In the genomic region with DNA sequence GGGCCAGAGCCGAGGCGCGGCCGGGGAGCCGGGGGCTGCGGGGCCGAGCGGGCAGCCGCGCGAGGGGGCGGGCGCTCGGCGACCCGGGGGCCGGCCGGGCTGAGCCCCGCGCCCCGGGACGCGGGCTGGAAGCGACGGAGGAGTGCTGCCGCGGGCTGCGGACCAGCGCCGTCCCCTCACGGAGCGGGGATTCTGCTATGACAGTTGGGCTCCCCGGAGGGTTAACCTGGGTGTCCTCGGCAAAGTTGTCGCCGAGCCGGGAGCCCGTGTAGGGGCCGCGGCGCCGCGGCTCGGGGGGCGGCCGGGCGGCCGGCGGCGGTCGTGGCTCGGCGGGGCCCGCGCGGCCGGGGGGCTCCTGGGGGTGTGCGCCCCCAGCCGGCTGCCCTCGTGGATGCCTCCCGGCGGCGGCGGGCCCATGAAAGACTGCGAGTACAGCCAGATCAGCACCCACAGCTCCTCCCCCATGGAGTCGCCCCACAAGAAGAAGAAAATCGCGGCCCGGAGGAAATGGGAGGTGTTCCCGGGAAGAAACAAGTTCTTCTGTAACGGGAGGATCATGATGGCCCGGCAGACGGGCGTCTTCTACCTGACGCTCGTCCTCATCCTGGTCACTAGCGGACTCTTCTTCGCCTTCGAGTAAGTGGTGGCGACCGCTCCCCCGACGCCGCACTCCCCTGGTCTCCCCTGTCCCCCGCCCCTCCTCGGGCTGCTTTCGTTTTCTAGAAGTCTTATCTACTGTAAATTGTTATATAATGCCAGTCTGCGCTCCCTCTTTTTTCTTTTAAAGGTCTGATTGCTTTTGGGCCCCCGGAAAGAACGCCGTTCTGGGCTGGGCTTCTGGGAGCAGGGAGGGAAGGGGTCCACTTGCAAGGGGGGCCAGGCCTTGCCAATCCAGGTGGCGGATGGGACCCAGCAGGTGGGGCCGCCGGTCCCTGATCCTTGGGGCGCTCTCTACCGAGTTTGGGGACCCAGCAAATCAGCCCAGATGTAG, we compare ENCODE assay signal across 8 cellular contexts. TPM values are rescaled to one million over a fixed set of nuclear protein-coding genes. Genes with fewer than 3 reads are reported as not detected.
DNase-seq lines count a peak whose midpoint lies in the region; ATAC-seq and TF ChIP-seq lines count a peak whose summit lies in the region.

No MANE protein-coding gene starts in this region.

- H3K36me3 Mint-ChIP-seq in CD4-positive, CD25-positive, alpha-beta regulatory T cell = no peaks in the 10 kb centered on the region

- peaks cover 10% of the 10 kb centered on the region for H3K27me3 Mint-ChIP-seq in CD4-positive, CD25-positive, alpha-beta regulatory T cell

- peak in 1 of 2 donors; percentile 11 for ATAC-seq in CD4-positive, CD25-positive, alpha-beta regulatory T cell (ENCODE audit: low read depth in 2 of 2)
- ATAC-seq in GM19438 (IDR thresholded peaks at IDR 0.05; ENCODE audit: low read depth, unreplicated experiment) = peak; percentile 13

- H3K79me2 ChIP-seq in hepatocyte = peaks cover 36% of the 10 kb centered on the region

- H3K9me3 ChIP-seq in CD4-positive, CD25-positive, alpha-beta regulatory T cell (ENCODE audit: control insufficient read depth in 2 of 2, low read length in 2 of 2) = no peaks in the 10 kb centered on the region
- no peaks in the 10 kb centered on the region for H3K9me3 ChIP-seq in ascending aorta
- no peaks in the 10 kb centered on the region for H3K9me3 ChIP-seq in hepatocyte (ENCODE audit: low read depth)

- H3K27ac Mint-ChIP-seq in CD4-positive, CD25-positive, alpha-beta regulatory T cell = peak overlapping the region; percentile 71 to 93 (median 89)

- peaks cover 5 to 21% (median 15%) of the 10 kb centered on the region in 4 donors for H3K4me1 Mint-ChIP-seq in CD4-positive, CD25-positive, alpha-beta regulatory T cell

- H3K4me2 ChIP-seq in hepatocyte = peak overlapping the region; percentile 86

- TF ChIP-seq CTCF in HL-60 (IDR thresholded peaks at IDR 0.05; ENCODE audit: insufficient read depth, low read length) = no peak
- TF ChIP-seq CTCF in ascending aorta (IDR thresholded peaks at IDR 0.05) = peak in 1 of 3 experiments; percentile 14
- TF ChIP-seq CTCF in hepatocyte (IDR thresholded peaks at IDR 0.05; ENCODE audit: poor library complexity) = no peak

- peak; percentile 45 to 63 (median 49) for DNase-seq in CD4-positive, CD25-positive, alpha-beta regulatory T cell
- DNase-seq in HL-60 (ENCODE audit: low read depth in 1 of 2, low spot score in 1 of 2) (peak in 1 of 2 experiments; percentile 50), T-helper 2 cell (peak; percentile 33 to 63 (median 46)), ascending aorta (ENCODE audit: low spot score in 2 of 2) (peak in 1 of 2 donors; percentile 81), hepatocyte (ENCODE audit: low spot score) (peak; percentile 77), renal cortical epithelial cell (ENCODE audit: low read depth) (peak; percentile 31), NCI-H1048 (lab: John Stamatoyannopoulos, UW) (no peak)

- H3K36me3 ChIP-seq in CD4-positive, CD25-positive, alpha-beta regulatory T cell (ENCODE audit: control insufficient read depth, insufficient read depth, low read length) = no peaks in the 10 kb centered on the region
- H3K36me3 ChIP-seq in ascending aorta (no peaks in the 10 kb centered on the region), hepatocyte (replicated peaks; ENCODE audit: insufficient read depth, low read depth) (no peaks in the 10 kb centered on the region)

- H3K4me3 Mint-ChIP-seq in CD4-positive, CD25-positive, alpha-beta regulatory T cell = peak overlapping the region; percentile 87 to 96 (median 92)

- no peaks in the 10 kb centered on the region for H3K27me3 ChIP-seq in CD4-positive, CD25-positive, alpha-beta regulatory T cell (ENCODE audit: control insufficient read depth, insufficient read depth, low read length)
- H3K27me3 ChIP-seq in HL-60 (ENCODE audit: insufficient read depth, poor library complexity, severe bottlenecking) (no peaks in the 10 kb centered on the region), ascending aorta (no peaks in the 10 kb centered on the region), hepatocyte (no peaks in the 10 kb centered on the region)

- peaks cover 18% of the 10 kb centered on the region for H3K4me1 ChIP-seq in CD4-positive, CD25-positive, alpha-beta regulatory T cell (ENCODE audit: control insufficient read depth, insufficient read depth, low read length, poor library complexity, severe bottlenecking)
- peaks cover 0 to 12% of the 10 kb centered on the region in 2 donors for H3K4me1 ChIP-seq in ascending aorta
- H3K4me1 ChIP-seq in hepatocyte (ENCODE audit: insufficient read depth) = peaks cover 9% of the 10 kb centered on the region

- no peaks in the 10 kb centered on the region for H3K9me3 Mint-ChIP-seq in CD4-positive, CD25-positive, alpha-beta regulatory T cell

- peak overlapping the region; percentile 65 for H3K4me3 ChIP-seq in CD4-positive, CD25-positive, alpha-beta regulatory T cell (ENCODE audit: low read depth, low read length)
- peak overlapping the region; percentile 99 for H3K4me3 ChIP-seq in HL-60 (replicated peaks; ENCODE audit: insufficient read depth, low read length)
- H3K4me3 ChIP-seq in ascending aorta = peak overlapping the region; percentile 87 to 96
- peak overlapping the region; percentile 91 for H3K4me3 ChIP-seq in hepatocyte

- H3K9me2 ChIP-seq in hepatocyte (replicated peaks; ENCODE audit: insufficient read depth) = no peaks in the 10 kb centered on the region

- H3K27ac ChIP-seq in CD4-positive, CD25-positive, alpha-beta regulatory T cell (ENCODE audit: insufficient read depth, low read length, poor library complexity, severe bottlenecking) = peak overlapping the region; percentile 81
- H3K27ac ChIP-seq in HL-60 (replicated peaks) (peak overlapping the region; percentile 74), ascending aorta (peak overlapping the region; percentile 87 to 91), hepatocyte (peak overlapping the region; percentile 96)

- peak overlapping the region; percentile 52 for H2AFZ ChIP-seq in hepatocyte

- H4K20me1 ChIP-seq in hepatocyte (ENCODE audit: insufficient read depth, poor library complexity, severe bottlenecking) = no peaks in the 10 kb centered on the region

- 4% methylated on average over 39 of the region's 96 CpGs for WGBS in hepatocyte (ENCODE audit: low lambda C conversion rate, missing lambda C conversion rate)

- intact Hi-C loops in ascending aorta (cut with DNase I) = loop anchor here (1.0 to 5.0 kb wide), 4 partner anchors 65 to 350 kb away; no protein-coding TSS in a partner anchor

RNA-seq across cellular contexts. Expression of a gene that starts 0.9 kb away (rescaled TPM):
- total RNA-seq in CD4-positive, CD25-positive, alpha-beta regulatory T cell = 4.2 TPM
- polyA plus RNA-seq in CD4-positive, CD25-positive, alpha-beta regulatory T cell = 1 to 10 TPM in 2 of 4 donors, under 1 TPM in 2; 0.29 to 1.5 (median 0.81) TPM
- total RNA-seq in ascending aorta = 14.5 TPM
- total RNA-seq in hepatocyte = 11.8 and 17.3 TPM in 2 replicates
- 20.2 and 25.2 TPM in 2 replicates for polyA plus RNA-seq in hepatocyte
- 3.0 and 5.3 TPM in 2 replicates for total RNA-seq in renal cortical epithelial cell

RNA-seq across cellular contexts. Expression of a gene that starts 58.6 kb away (rescaled TPM):
- 10.1 TPM for total RNA-seq in CD4-positive, CD25-positive, alpha-beta regulatory T cell
- 10 to 100 TPM in 3 of 4 donors, 1 to 10 TPM in 1; 8.7 to 14.2 (median 10.4) TPM for polyA plus RNA-seq in CD4-positive, CD25-positive, alpha-beta regulatory T cell
- total RNA-seq in ascending aorta = 2.3 TPM
- total RNA-seq in hepatocyte = 8.7 and 9.0 TPM in 2 replicates
- polyA plus RNA-seq in hepatocyte = 13.7 TPM in 2 replicates
- total RNA-seq in renal cortical epithelial cell = 5.2 and 8.6 TPM in 2 replicates
